Comparison of ENCODE assay signal across 8 cellular contexts in genomic region chr17:55295411-55296170, GRCh38. TPM values are rescaled to one million over a fixed set of nuclear protein-coding genes. Genes with fewer than 3 reads are reported as not detected.
DNase-seq lines count a peak whose midpoint lies in the region; ATAC-seq and TF ChIP-seq lines count a peak whose summit lies in the region.

No MANE protein-coding gene starts in this region.

- CTCF ChIA-PET in activated CD8-positive, alpha-beta T cell treated with anti-CD3 and anti-CD28 coated beads for 36 hours (lab: Charles Lee) = interaction anchor here (0.7 to 2.6 kb wide), 14 partner anchors 10 to 310 kb away, joined by 3 to 21 read pairs (median 4); partner anchors contain the start of gene HLF

- ATAC-seq in GM18909 (IDR thresholded peaks at IDR 0.05; ENCODE audit: poor library complexity, unreplicated experiment) (peak; percentile 83), HG03280 (IDR thresholded peaks at IDR 0.05; ENCODE audit: unreplicated experiment) (peak; percentile 94)
- peak; percentile 88 for ATAC-seq in activated CD8-positive, alpha-beta T cell treated with anti-CD3 and anti-CD28 coated beads for 36 hours
- peak; percentile 69 for ATAC-seq in stimulated activated naive CD8-positive, alpha-beta T cell treated with anti-CD3 and anti-CD28 coated beads, Interleukin-15, amount 100 ng/mL, for 72 hours

- H3K4me1 Mint-ChIP-seq in activated CD8-positive, alpha-beta T cell treated with anti-CD3 and anti-CD28 coated beads for 36 hours (ENCODE audit: low read depth) = no peaks in the 10 kb centered on the region
- H3K4me1 Mint-ChIP-seq in stimulated activated naive CD8-positive, alpha-beta T cell treated with anti-CD3 and anti-CD28 coated beads, Interleukin-15, amount 100 ng/mL, for 72 hours = no peaks in the 10 kb centered on the region

- H3K9ac ChIP-seq in endocrine pancreas (ENCODE audit: control insufficient read depth, insufficient read depth, low read length) (no peak overlapping the region), muscle layer of colon (ENCODE audit: low read length) (no peak overlapping the region)

- POLR2A ChIA-PET in activated CD8-positive, alpha-beta T cell treated with anti-CD3 and anti-CD28 coated beads for 36 hours (lab: Charles Lee) = no interaction called here

- H3K4me1 ChIP-seq in endocrine pancreas (ENCODE audit: control insufficient read depth, insufficient read depth, low read length) (peaks cover 25% of the 10 kb centered on the region), muscle layer of colon (ENCODE audit: insufficient read depth, low read length) (peaks cover 24% of the 10 kb centered on the region)

- TF ChIP-seq CTCF in activated CD8-positive, alpha-beta T cell treated with anti-CD3 and anti-CD28 coated beads for 36 hours (IDR thresholded peaks at IDR 0.05) = peak; percentile 86

- H3K27me3 Mint-ChIP-seq in activated CD8-positive, alpha-beta T cell treated with anti-CD3 and anti-CD28 coated beads for 36 hours = no peaks in the 10 kb centered on the region
- H3K27me3 Mint-ChIP-seq in stimulated activated naive CD8-positive, alpha-beta T cell treated with anti-CD3 and anti-CD28 coated beads, Interleukin-15, amount 100 ng/mL, for 72 hours = peaks cover 20% of the 10 kb centered on the region

- peaks cover 4% of the 10 kb centered on the region for H3K36me3 ChIP-seq in endocrine pancreas (ENCODE audit: control insufficient read depth, insufficient read depth, low read length)
- peaks cover 6% of the 10 kb centered on the region for H3K36me3 ChIP-seq in muscle layer of colon (ENCODE audit: insufficient read depth, low read length)

- H3K9me3 ChIP-seq in endocrine pancreas (ENCODE audit: control insufficient read depth, low read length) = no peaks in the 10 kb centered on the region
- H3K9me3 ChIP-seq in muscle layer of colon (ENCODE audit: low read length) = no peaks in the 10 kb centered on the region

- H3K4me3 ChIP-seq in endocrine pancreas (ENCODE audit: control insufficient read depth, insufficient read depth, low read length) (peak overlapping the region; percentile 15), muscle layer of colon (ENCODE audit: low read depth in 1 of 2, low read length in 2 of 2) (no peak overlapping the region)

- H3K36me3 Mint-ChIP-seq in activated CD8-positive, alpha-beta T cell treated with anti-CD3 and anti-CD28 coated beads for 36 hours (ENCODE audit: low read depth) = no peaks in the 10 kb centered on the region

- peak overlapping the region; percentile 12 for H3K27ac ChIP-seq in muscle layer of colon (ENCODE audit: low read depth, low read length)

- intact Hi-C loops in activated CD8-positive, alpha-beta T cell treated with anti-CD3 and anti-CD28 coated beads for 36 hours (cut with micrococcal nuclease) = loop anchor here (2.0 kb wide), 1 partner anchor 303 kb away; no protein-coding TSS in a partner anchor

- H3K27ac Mint-ChIP-seq in activated CD8-positive, alpha-beta T cell treated with anti-CD3 and anti-CD28 coated beads for 36 hours = no peak overlapping the region
- no peak overlapping the region for H3K27ac Mint-ChIP-seq in stimulated activated naive CD8-positive, alpha-beta T cell treated with anti-CD3 and anti-CD28 coated beads, Interleukin-15, amount 100 ng/mL, for 72 hours

- no peak overlapping the region for H3K4me3 Mint-ChIP-seq in activated CD8-positive, alpha-beta T cell treated with anti-CD3 and anti-CD28 coated beads for 36 hours
- no peak overlapping the region for H3K4me3 Mint-ChIP-seq in stimulated activated naive CD8-positive, alpha-beta T cell treated with anti-CD3 and anti-CD28 coated beads, Interleukin-15, amount 100 ng/mL, for 72 hours

- no peaks in the 10 kb centered on the region for H3K27me3 ChIP-seq in endocrine pancreas (ENCODE audit: control insufficient read depth, insufficient read depth, low read length)
- H3K27me3 ChIP-seq in muscle layer of colon (ENCODE audit: control insufficient read depth in 1 of 2, insufficient read depth in 2 of 2, low read length in 2 of 2) = no peaks in the 10 kb centered on the region

- H3K9me3 Mint-ChIP-seq in activated CD8-positive, alpha-beta T cell treated with anti-CD3 and anti-CD28 coated beads for 36 hours = no peaks in the 10 kb centered on the region
- H3K9me3 Mint-ChIP-seq in stimulated activated naive CD8-positive, alpha-beta T cell treated with anti-CD3 and anti-CD28 coated beads, Interleukin-15, amount 100 ng/mL, for 72 hours = no peaks in the 10 kb centered on the region

- DNase-seq in AG20443 (ENCODE audit: low spot score) (peak; percentile 80), NCI-H526 treated with DMSO at 0.1 percent for 48 hours (lab: John Stamatoyannopoulos, UW) (peak; percentile 27)
- peak; percentile 62 for DNase-seq in activated CD8-positive, alpha-beta T cell treated with anti-CD3 and anti-CD28 coated beads for 36 hours
- DNase-seq in stimulated activated naive CD8-positive, alpha-beta T cell treated with anti-CD3 and anti-CD28 coated beads, Interleukin-15, amount 100 ng/mL, for 72 hours = peak; percentile 41 to 46

RNA-seq across cellular contexts. Expression of gene HLF, which starts 30.8 kb away (rescaled TPM):
- under 1 TPM; 0.25 to 0.72 TPM for total RNA-seq in activated CD8-positive, alpha-beta T cell treated with anti-CD3 and anti-CD28 coated beads for 36 hours

Comparison
In these comparisons a context has a peak if more than half of its experiments do, and no peak if none do; other contexts are left out.
1. DNase-seq: peak in every context shown above with its lines; median percentile 80 in AG20443; 62 in activated CD8-positive, alpha-beta T cell treated with anti-CD3 and anti-CD28 coated beads for 36 hours; 44 in stimulated activated naive CD8-positive, alpha-beta T cell treated with anti-CD3 and anti-CD28 coated beads, Interleukin-15, amount 100 ng/mL, for 72 hours; 27 in NCI-H526 treated with DMSO at 0.1 percent for 48 hours.